Comparison of ENCODE assay signal across 21 cellular contexts in the genomic region with DNA sequence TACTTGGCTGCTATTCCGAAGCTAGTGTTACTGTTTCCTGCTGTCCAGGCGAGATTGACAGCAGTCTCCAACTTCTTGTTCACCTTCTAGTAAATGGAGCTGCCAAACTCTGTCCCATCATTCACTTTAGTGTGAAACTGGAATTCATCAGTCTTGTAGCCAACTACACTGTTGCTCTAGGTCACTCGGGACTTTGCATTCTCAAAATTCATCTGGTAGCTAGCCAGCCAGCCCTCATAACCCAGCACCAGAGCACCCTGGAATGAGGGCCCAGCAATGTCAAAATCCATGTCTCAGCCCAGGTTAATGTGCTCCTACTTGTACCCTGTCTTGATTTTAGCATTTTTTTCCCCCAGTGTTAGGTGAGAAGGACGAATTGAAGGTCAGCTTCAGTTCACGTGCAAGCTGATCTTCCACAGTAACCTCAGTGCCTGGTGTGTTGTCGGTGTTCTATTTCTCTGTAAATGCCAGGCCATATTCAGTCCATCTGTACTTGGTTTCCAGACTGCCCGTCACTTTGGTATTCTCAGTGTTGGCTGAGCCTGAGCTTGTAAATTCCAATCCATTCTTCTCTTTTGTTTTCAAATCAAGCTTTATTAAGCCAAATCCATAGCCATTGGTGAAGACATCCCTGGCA. TPM values are rescaled to one million over a fixed set of nuclear protein-coding genes. Genes with fewer than 3 reads are reported as not detected.
DNase-seq lines count a peak whose midpoint lies in the region; ATAC-seq and TF ChIP-seq lines count a peak whose summit lies in the region.
"Had no signal": no experiment of that assay in that cellular context is flagged by ENCODE, and none has a peak within 500 bp of the region (broad histone marks: within the 10 kb centered on the region; RNA-seq: fewer than 3 reads in every experiment).

No MANE protein-coding gene starts in this region.

- no peak for ATAC-seq in upper lobe of right lung

- peaks cover 6% of the 10 kb centered on the region for H3K36me3 ChIP-seq in adipocyte (ENCODE audit: control insufficient read depth, insufficient read depth, low read length, severe bottlenecking)
- H3K36me3 ChIP-seq in skeletal muscle tissue (ENCODE audit: control insufficient read depth in 3 of 3, insufficient read depth in 3 of 3, low read length in 3 of 3), result peaks cover 0 to 4% (median 2%) of the 10 kb centered on the region in 3 donors
- H3K36me3 ChIP-seq in upper lobe of right lung, result peaks cover 5% of the 10 kb centered on the region
- peaks cover 0 to 8% (median 0%) of the 10 kb centered on the region in 3 donors for H3K36me3 ChIP-seq in Peyer's patch

- H3K27me3 ChIP-seq in adipocyte (replicated peaks; ENCODE audit: control insufficient read depth, insufficient read depth, low read length), result no peaks in the 10 kb centered on the region
- no peaks in the 10 kb centered on the region for H3K27me3 ChIP-seq in skeletal muscle tissue (ENCODE audit: control insufficient read depth in 3 of 3, insufficient read depth in 3 of 3, low read length in 3 of 3)
- H3K27me3 ChIP-seq in upper lobe of right lung, result no peaks in the 10 kb centered on the region
- no peaks in the 10 kb centered on the region for H3K27me3 ChIP-seq in Peyer's patch

- TF ChIP-seq CTCF in fibroblast of the aortic adventitia (IDR thresholded peaks at IDR 0.05; ENCODE audit: insufficient read depth, low read length), result no peak
- no peak for TF ChIP-seq CTCF in upper lobe of right lung (IDR thresholded peaks at IDR 0.05)
- no peak for TF ChIP-seq CTCF in Peyer's patch (IDR thresholded peaks at IDR 0.05)

- intact Hi-C loops in upper lobe of right lung (cut with DNase I), result no loop called here

- no peak overlapping the region for H3K4me3 ChIP-seq in adipocyte (ENCODE audit: low read length)
- H3K4me3 ChIP-seq in fibroblast of the aortic adventitia (ENCODE audit: low read depth, low read length), result no peak overlapping the region
- H3K4me3 ChIP-seq in skeletal muscle tissue (ENCODE audit: low read length in 3 of 3), result no peak overlapping the region
- H3K4me3 ChIP-seq in upper lobe of right lung, result no peak overlapping the region
- no peak overlapping the region for H3K4me3 ChIP-seq in Peyer's patch
- H3K4me3 ChIP-seq: PC-9, SK-N-MC had no signal

- no peak for TF ChIP-seq POLR2A in Peyer's patch (IDR thresholded peaks at IDR 0.05)

- no peak overlapping the region for H3K9ac ChIP-seq in adipocyte (ENCODE audit: low read length)
- peak overlapping the region in 2 of 3 donors; percentile 11 to 34 for H3K9ac ChIP-seq in skeletal muscle tissue (ENCODE audit: low read depth in 1 of 3, low read length in 3 of 3)

- peak overlapping the region; percentile 63 for H3K27ac ChIP-seq in skeletal muscle tissue (ENCODE audit: low read depth, low read length)
- no peak overlapping the region for H3K27ac ChIP-seq in upper lobe of right lung
- H3K27ac ChIP-seq in Peyer's patch, result no peak overlapping the region
- H3K27ac ChIP-seq: PC-9, SK-N-MC had no signal

- no peaks in the 10 kb centered on the region for H3K9me3 ChIP-seq in adipocyte (ENCODE audit: control insufficient read depth, low read length)
- H3K9me3 ChIP-seq in skeletal muscle tissue (ENCODE audit: control insufficient read depth in 3 of 3, low read length in 3 of 3), result peaks cover 0 to 2% (median 2%) of the 10 kb centered on the region in 3 donors
- H3K9me3 ChIP-seq in upper lobe of right lung, result no peaks in the 10 kb centered on the region
- H3K9me3 ChIP-seq in Peyer's patch, result no peaks in the 10 kb centered on the region

- H3K4me1 ChIP-seq in adipocyte (ENCODE audit: control insufficient read depth, insufficient read depth, low read length) (no peaks in the 10 kb centered on the region), skeletal muscle tissue (ENCODE audit: control insufficient read depth in 3 of 3, insufficient read depth in 3 of 3, low read length in 3 of 3) (peaks cover 9 to 21% (median 14%) of the 10 kb centered on the region in 3 donors), upper lobe of right lung (no peaks in the 10 kb centered on the region), Peyer's patch (no peaks in the 10 kb centered on the region)

- DNase-seq in adipocyte (ENCODE audit: low read depth) (peak; percentile 22), fibroblast of the aortic adventitia (ENCODE audit: low read depth) (peak; percentile 19), left kidney (ENCODE audit: low read depth, low spot score) (peak; percentile 49), upper lobe of right lung (no peak), Peyer's patch (no peak), D341Med (ENCODE audit: low spot score) (no peak), HuH-7.5 (ENCODE audit: low spot score) (no peak)
- DNase-seq: Calu3; CD4-positive, CD25-positive, alpha-beta regulatory T cell; DMS79; HCEC 1CT; NCI-H1417; NCI-H187 treated with DMSO at 0.1 percent for 48 hours; NCI-H82; PC-9 had no signal

RNA-seq across cellular contexts. Expression of a gene that starts 28.9 kb away (rescaled TPM):
- total RNA-seq in fibroblast of the aortic adventitia (ENCODE audit: low replicate concordance) (3.1 and 4.0 TPM in 2 replicates), skeletal muscle tissue (3.7 TPM), upper lobe of right lung (6.0 TPM), Peyer's patch (10 to 100 TPM; 13.5 to 51.8 (median 29.7) TPM)

RNA-seq across cellular contexts. Expression of a gene that starts 40.4 kb away (rescaled TPM):
- total RNA-seq in fibroblast of the aortic adventitia (ENCODE audit: low replicate concordance), result not detected in 2 replicates
- total RNA-seq in skeletal muscle tissue, result not detected
- total RNA-seq in upper lobe of right lung, result not detected
- not detected for total RNA-seq in Peyer's patch
- total RNA-seq: B cell; Calu3; CD4-positive, CD25-positive, alpha-beta regulatory T cell; HT-29; LHCN-M2; NCI-H460; PC-9 had no signal

Comparison
In these comparisons a context has a peak if more than half of its experiments do, and no peak if none do; other contexts are left out.
1. DNase-seq: peak in adipocyte (single experiment), fibroblast of the aortic adventitia (single experiment) and left kidney (single experiment); none in upper lobe of right lung (single experiment), Peyer's patch (0 of 3), D341Med (single experiment) and HuH-7.5 (single experiment).